In the genomic region with DNA sequence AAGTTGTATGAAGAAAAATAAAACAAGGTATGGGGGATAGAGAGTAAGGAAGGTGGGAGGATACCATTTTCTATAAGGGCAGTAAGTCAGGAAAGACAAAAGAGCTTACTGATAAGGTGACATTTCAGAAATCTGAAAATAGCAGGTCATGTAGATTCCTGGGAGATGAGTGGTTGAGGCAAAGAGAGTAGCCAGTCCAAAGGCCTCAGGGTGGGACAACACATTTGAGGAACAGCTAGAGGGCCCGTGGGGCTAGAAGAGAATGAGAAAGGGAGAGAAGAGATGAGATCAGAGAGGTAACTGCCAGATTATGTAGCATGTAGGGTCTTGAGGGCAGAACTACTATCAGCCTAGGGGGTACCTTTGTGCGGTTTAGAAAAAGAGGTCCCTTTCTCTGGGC, we compare ENCODE assay signal across 22 cellular contexts. TPM values are rescaled to one million over a fixed set of nuclear protein-coding genes. Genes with fewer than 3 reads are reported as not detected.
A peak's percentile ranks its signal among the peaks of the same experiment; 100 is the strongest.
DNase-seq lines count a peak whose midpoint lies in the region; ATAC-seq, FAIRE-seq and TF ChIP-seq lines count a peak whose summit lies in the region.
"Had no signal": no experiment of that assay in that cellular context is flagged by ENCODE, and none has a peak within 500 bp of the region (broad histone marks: within the 10 kb centered on the region; RNA-seq: fewer than 3 reads in every experiment).

No MANE protein-coding gene starts in this region.

- no peak for TF ChIP-seq CTCF in HepG2 (CRISPR knock-in tag; IDR thresholded peaks at IDR 0.05)
- TF ChIP-seq CTCF in right lobe of liver (IDR thresholded peaks at IDR 0.05), result no peak
- no peak for TF ChIP-seq CTCF in hepatocyte (IDR thresholded peaks at IDR 0.05; ENCODE audit: poor library complexity)
- no peak for TF ChIP-seq CTCF in type B pancreatic cell (conservative IDR thresholded peaks at IDR 0.05)
- TF ChIP-seq CTCF in upper lobe of right lung (IDR thresholded peaks at IDR 0.05), result no peak
- TF ChIP-seq CTCF in GM23338 (conservative IDR thresholded peaks at IDR 0.05; ENCODE audit: low read depth in 2 of 2), result no peak

- H3K9me3 ChIP-seq in HepG2 (ENCODE audit: low read length) (no peaks in the 10 kb centered on the region), right lobe of liver (no peaks in the 10 kb centered on the region), T-helper 17 cell (ENCODE audit: control insufficient read depth, low read length, poor library complexity, severe bottlenecking) (no peaks in the 10 kb centered on the region), hepatocyte (ENCODE audit: low read depth) (no peaks in the 10 kb centered on the region), upper lobe of right lung (no peaks in the 10 kb centered on the region)
- H3K9me3 ChIP-seq: breast epithelium had no signal

- no peak for DNase-seq in HepG2 (ENCODE audit: low spot score)
- no peak for DNase-seq in right lobe of liver
- no peak for DNase-seq in T-helper 17 cell
- DNase-seq in hepatocyte (ENCODE audit: low spot score), result no peak
- no peak for DNase-seq in type B pancreatic cell (ENCODE audit: extremely low spot score, unreplicated experiment)
- no peak for DNase-seq in upper lobe of right lung
- DNase-seq in GM23338 (ENCODE audit: low spot score), result no peak
- DNase-seq: activated CD4-positive, CD25-positive, alpha-beta regulatory T cell treated with anti-CD3 and anti-CD28 coated beads, Interleukin-2, amount 50 U/mL, for 72 hours; DMS53; HCEC 1CT; KG1; left colon; NCI-H146; NCI-H2171; NCI-H524; substantia nigra; T1000 had no signal

- POLR2A ChIA-PET in HepG2 (lab: Yijun Ruan, JAX), result no interaction called here

- no peak for TF ChIP-seq RAD21 in HepG2 (CRISPR knock-in tag; IDR thresholded peaks at IDR 0.05)

- H3K4me1 ChIP-seq in HepG2 (ENCODE audit: insufficient read depth, low read length) (peaks cover 46% of the 10 kb centered on the region), right lobe of liver (peaks cover 0 to 17% (median 7%) of the 10 kb centered on the region in 4 donors), hepatocyte (ENCODE audit: insufficient read depth) (peaks cover 8% of the 10 kb centered on the region), upper lobe of right lung (peaks cover 23% of the 10 kb centered on the region), GM23338 (ENCODE audit: insufficient read depth) (peaks cover 13% of the 10 kb centered on the region)

- H4K20me1 ChIP-seq in HepG2 (ENCODE audit: insufficient read depth, low read length) (peaks cover 9% of the 10 kb centered on the region; the same call in 1 of the 2 replicates), hepatocyte (ENCODE audit: insufficient read depth, poor library complexity, severe bottlenecking) (peaks cover 8% of the 10 kb centered on the region), GM23338 (replicated peaks; ENCODE audit: insufficient read depth) (0 out of 2 replicates have a peak, but pooled peaks cover 6% of the 10 kb centered on the region)

- CTCF ChIA-PET in HepG2 (lab: Yijun Ruan, JAX; ENCODE audit: low intra/inter-chr PET ratio, low total read pairs), result no interaction called here

- peaks cover 35% of the 10 kb centered on the region for H3K79me2 ChIP-seq in HepG2 (ENCODE audit: insufficient read depth, low read length)
- peaks cover 63% of the 10 kb centered on the region for H3K79me2 ChIP-seq in hepatocyte
- peaks cover 47% of the 10 kb centered on the region for H3K79me2 ChIP-seq in GM23338 (replicated peaks; ENCODE audit: insufficient read depth)

- H3F3A ChIP-seq in GM23338 (replicated peaks; ENCODE audit: low read depth), result peaks cover 18% of the 10 kb centered on the region

- no peaks in the 10 kb centered on the region for H3K27me3 Mint-ChIP-seq in T-helper 17 cell
- no peaks in the 10 kb centered on the region for H3K27me3 Mint-ChIP-seq in type B pancreatic cell
- peaks cover 35% of the 10 kb centered on the region for H3K27me3 Mint-ChIP-seq in GM23338 (ENCODE audit: insufficient read depth, low read depth, poor library complexity)

- FAIRE-seq in HepG2 (lab: Jason Lieb, UNC), result no peak
- FAIRE-seq: GM12878, RCC 7860 had no signal

- no peak overlapping the region for H3K4me3 ChIP-seq in HepG2 (replicated peaks in 1 of 3; ENCODE audit: insufficient read depth in 1 of 3, low read depth in 2 of 3, low read length in 3 of 3)
- no peak overlapping the region for H3K4me3 ChIP-seq in right lobe of liver
- H3K4me3 ChIP-seq in hepatocyte, result no peak overlapping the region
- no peak overlapping the region for H3K4me3 ChIP-seq in upper lobe of right lung
- no peak overlapping the region for H3K4me3 ChIP-seq in GM23338
- H3K4me3 ChIP-seq: breast epithelium, GM12878, SK-N-MC had no signal

- H3K4me3 Mint-ChIP-seq in T-helper 17 cell (no peak overlapping the region), type B pancreatic cell (peak overlapping the region; percentile 48), GM23338 (no peak overlapping the region; the same call in 2 of the 3 replicates)
- H3K4me3 Mint-ChIP-seq: CD14-positive monocyte had no signal

- ATAC-seq in HepG2 (no peak), right lobe of liver (no peak), T-helper 17 cell (no peak), upper lobe of right lung (no peak), GM23338 (no peak)
- ATAC-seq: GM12878, left colon had no signal

- WGBS in HepG2 (ENCODE audit: low lambda C conversion rate), result 82% methylated on average over 2 of the region's 2 CpGs
- no CpG with 5 or more reads among the region's 2 CpGs for WGBS in right lobe of liver (ENCODE audit: insufficient coverage, low coverage, low lambda C conversion rate, missing lambda C conversion rate)
- 93% methylated on average over 2 of the region's 2 CpGs for WGBS in hepatocyte (ENCODE audit: low lambda C conversion rate, missing lambda C conversion rate)

- H3K36me3 Mint-ChIP-seq in T-helper 17 cell (ENCODE audit: low read depth), result peaks cover 3% of the 10 kb centered on the region
- peaks cover 18% of the 10 kb centered on the region for H3K36me3 Mint-ChIP-seq in type B pancreatic cell
- peaks cover 23% of the 10 kb centered on the region for H3K36me3 Mint-ChIP-seq in GM23338 (ENCODE audit: low read depth)

- H3K9me2 ChIP-seq in hepatocyte (replicated peaks; ENCODE audit: insufficient read depth) (no peaks in the 10 kb centered on the region), GM23338 (ENCODE audit: insufficient read depth) (0 out of 2 replicates have a peak, but pooled peaks cover 6% of the 10 kb centered on the region)

- no TSS peak for BruUV-seq in HepG2 (replicated peaks; lab: Mats Ljungman, UMichigan)

- intact Hi-C loops in HepG2 (cut with micrococcal nuclease; ENCODE audit: unreplicated experiment), result no loop called here
- intact Hi-C loops in right lobe of liver (cut with DNase I), result no loop called here
- intact Hi-C loops in upper lobe of right lung (cut with DNase I), result no loop called here

- in situ Hi-C loops in HepG2 (cut with HindIII; ENCODE audit: extremely low pct_ligation_motif_present, low pct_unique_long_range_greater_than_20kb), result no loop called here

- no peak overlapping the region for H3K9ac ChIP-seq in HepG2 (ENCODE audit: insufficient read depth, low read depth, low read length)

- peak overlapping the region; percentile 34 for H3K27ac Mint-ChIP-seq in T-helper 17 cell
- H3K27ac Mint-ChIP-seq in type B pancreatic cell, result peak overlapping the region; percentile 26
- H3K27ac Mint-ChIP-seq in GM23338, result no peak overlapping the region
- H3K27ac Mint-ChIP-seq: CD14-positive monocyte had no signal

- H3K36me3 ChIP-seq in HepG2 (replicated peaks in 1 of 2; ENCODE audit: control insufficient read depth in 1 of 2, insufficient read depth in 2 of 2, low read length in 2 of 2) (peaks cover 2 to 3% of the 10 kb centered on the region in 2 experiments; a peak in 4 of 5 replicates), right lobe of liver (peaks cover 0 to 12% (median 3%) of the 10 kb centered on the region in 4 donors), hepatocyte (replicated peaks; ENCODE audit: insufficient read depth, low read depth) (no peaks in the 10 kb centered on the region), upper lobe of right lung (peaks cover 6% of the 10 kb centered on the region), GM23338 (ENCODE audit: insufficient read depth) (peaks cover 12% of the 10 kb centered on the region)
- H3K36me3 ChIP-seq: breast epithelium had no signal

- H3K4me1 Mint-ChIP-seq in T-helper 17 cell (peaks cover 41% of the 10 kb centered on the region), type B pancreatic cell (ENCODE audit: unreplicated experiment) (peaks cover 33% of the 10 kb centered on the region), GM23338 (peaks cover 21% of the 10 kb centered on the region)

- H3K27ac ChIP-seq in HepG2 (ENCODE audit: extremely low read length, insufficient read depth, low read length), result no peak overlapping the region
- no peak overlapping the region for H3K27ac ChIP-seq in right lobe of liver
- peak overlapping the region; percentile 49 for H3K27ac ChIP-seq in hepatocyte
- H3K27ac ChIP-seq in upper lobe of right lung, result no peak overlapping the region
- no peak overlapping the region for H3K27ac ChIP-seq in GM23338 (ENCODE audit: low read depth)
- H3K27ac ChIP-seq: SK-N-MC had no signal

- H3K27me3 ChIP-seq in HepG2 (ENCODE audit: control insufficient read depth in 1 of 2, insufficient read depth in 2 of 2, low read length in 2 of 2) (no peaks in the 10 kb centered on the region; a peak in 1 of 5 replicates), right lobe of liver (no peaks in the 10 kb centered on the region), hepatocyte (no peaks in the 10 kb centered on the region), upper lobe of right lung (no peaks in the 10 kb centered on the region), GM23338 (ENCODE audit: insufficient read depth) (no peaks in the 10 kb centered on the region)
- H3K27me3 ChIP-seq: breast epithelium had no signal

- H3K4me2 ChIP-seq in HepG2 (ENCODE audit: low read depth, low read length) (0 out of 2 replicates have a peak overlapping the region, but pooled peaks have one; percentile 6), hepatocyte (no peak overlapping the region), GM23338 (no peak overlapping the region)

- H3K9me3 Mint-ChIP-seq in type B pancreatic cell, result no peaks in the 10 kb centered on the region
- H3K9me3 Mint-ChIP-seq in GM23338, result no peaks in the 10 kb centered on the region; the same call in 2 of the 3 replicates

- TF ChIP-seq POLR2A in HepG2 (IDR thresholded peaks at IDR 0.05; ENCODE audit: insufficient read depth in 1 of 2, low read depth in 2 of 2, low read length in 2 of 2) (no peak), right lobe of liver (IDR thresholded peaks at IDR 0.05) (no peak)

- TF ChIP-seq EP300 in HepG2 (IDR thresholded peaks at IDR 0.05; ENCODE audit: low read depth in 2 of 2, low read length in 2 of 2) (no peak), HepG2 (CRISPR knock-in tag; IDR thresholded peaks at IDR 0.05; ENCODE audit: borderline replicate concordance) (no peak)

- H2AFZ ChIP-seq in HepG2 (ENCODE audit: low read length) (no peak overlapping the region), hepatocyte (no peak overlapping the region), GM23338 (no peak overlapping the region)

RNA-seq across cellular contexts. Expression of a gene that starts 2.9 kb away (rescaled TPM):
- total RNA-seq in HepG2 (2016; rRNA removed; fragmentation: Illumina TruSeq; extraction: Trizol) (12.1 and 12.6 TPM in 2 replicates), right lobe of liver (1 to 10 TPM; 1.5 to 5.0 (median 3.7) TPM), T-helper 17 cell (1 to 10 TPM; 3.5 to 7.1 TPM), hepatocyte (7.9 and 21.1 TPM in 2 replicates), type B pancreatic cell (ENCODE audit: low replicate concordance) (13.9 and 25.0 TPM in 2 replicates), upper lobe of right lung (12.3 TPM)
- 11.8 and 17.4 TPM in 2 replicates for total RNA-seq in HepG2 (2016; cell fraction: cytosol; rRNA removed; fragmentation: Illumina TruSeq; extraction: Trizol; ENCODE audit: low read depth)
- total RNA-seq in HepG2 (2016; cell fraction: insoluble cytoplasmic fraction; rRNA removed; fragmentation: Illumina TruSeq; extraction: Trizol), result 5.5 and 11.3 TPM in 2 replicates
- 9.1 and 10.3 TPM in 2 replicates for total RNA-seq in HepG2 (2016; cell fraction: membrane; rRNA removed; fragmentation: Illumina TruSeq; extraction: Trizol)
- 30.1 and 37.8 TPM in 2 replicates for total RNA-seq in HepG2 (2016; cell fraction: nucleus; rRNA removed; fragmentation: Illumina TruSeq; extraction: Trizol)
- polyA plus RNA-seq in HepG2 (2011; rRNA removed) (8.3 and 9.8 TPM in 2 replicates), hepatocyte (7.3 and 10.6 TPM in 2 replicates), GM23338 (2016; fragmentation: Nextera tagmentation; extraction: Ambion mirVana) (5.0 and 5.1 TPM in 2 replicates)
- 3.0 and 3.5 TPM in 2 replicates for polyA plus RNA-seq in HepG2 (2011; cell fraction: cytosol; rRNA removed)
- 13.4 and 18.3 TPM in 2 replicates for polyA plus RNA-seq in HepG2 (2011; cell fraction: nucleus; rRNA removed)
- polyA plus RNA-seq in HepG2 (2012), result 6.2 and 11.1 TPM in 2 replicates
- polyA plus RNA-seq in HepG2 (2016; cell fraction: cytosol; fragmentation: Illumina TruSeq; extraction: Trizol; ENCODE audit: low read depth), result 0.94 and 3.3 TPM in 2 replicates
- 5.6 and 6.0 TPM in 2 replicates for polyA plus RNA-seq in HepG2 (2016; cell fraction: insoluble cytoplasmic fraction; fragmentation: Illumina TruSeq; extraction: Trizol; ENCODE audit: low read depth)
- polyA plus RNA-seq in HepG2 (2016; cell fraction: membrane; fragmentation: Illumina TruSeq; extraction: Trizol; ENCODE audit: low read depth), result 1.7 and 2.3 TPM in 2 replicates
- polyA plus RNA-seq in HepG2 (2016; cell fraction: nucleus; fragmentation: Illumina TruSeq; extraction: Trizol; ENCODE audit: insufficient read depth, low read depth), result 30.8 and 41.3 TPM in 2 replicates
- polyA minus RNA-seq in HepG2 (2011; rRNA and poly(A)+ RNA removed; ENCODE audit: low replicate concordance), result 8.9 and 12.5 TPM in 2 replicates
- polyA minus RNA-seq in HepG2 (2011; cell fraction: cytosol; rRNA and poly(A)+ RNA removed), result 3.3 and 4.6 TPM in 2 replicates
- 49.1 and 55.3 TPM in 2 replicates for polyA minus RNA-seq in HepG2 (2011; cell fraction: nucleus; rRNA and poly(A)+ RNA removed)
- 3.1 and 6.2 TPM in 2 replicates for total RNA-seq in GM23338 (2014; rRNA removed; shearing (Covaris generic))

RNA-seq across cellular contexts. Expression of a gene that starts 3.3 kb away (rescaled TPM):
- total RNA-seq in HepG2 (2016; rRNA removed; fragmentation: Illumina TruSeq; extraction: Trizol) (2,779 and 3,447 TPM in 2 replicates), right lobe of liver (100 to 1,000 TPM; 241 to 478 (median 297) TPM), T-helper 17 cell (1,000 to 10,000 TPM; 1,730 to 1,784 TPM), hepatocyte (1,542 and 1,777 TPM in 2 replicates), type B pancreatic cell (ENCODE audit: low replicate concordance) (951 and 977 TPM in 2 replicates), upper lobe of right lung (706 TPM)
- 3,724 and 4,228 TPM in 2 replicates for total RNA-seq in HepG2 (2016; cell fraction: cytosol; rRNA removed; fragmentation: Illumina TruSeq; extraction: Trizol; ENCODE audit: low read depth)
- 2,787 and 3,487 TPM in 2 replicates for total RNA-seq in HepG2 (2016; cell fraction: insoluble cytoplasmic fraction; rRNA removed; fragmentation: Illumina TruSeq; extraction: Trizol)
- 5,337 and 5,584 TPM in 2 replicates for total RNA-seq in HepG2 (2016; cell fraction: membrane; rRNA removed; fragmentation: Illumina TruSeq; extraction: Trizol)
- total RNA-seq in HepG2 (2016; cell fraction: nucleus; rRNA removed; fragmentation: Illumina TruSeq; extraction: Trizol), result 970 and 1,023 TPM in 2 replicates
- polyA plus RNA-seq in HepG2 (2011; rRNA removed) (2,422 and 3,269 TPM in 2 replicates), hepatocyte (601 and 608 TPM in 2 replicates), GM23338 (2016; fragmentation: Nextera tagmentation; extraction: Ambion mirVana) (1,538 and 1,672 TPM in 2 replicates)
- 2,304 and 3,147 TPM in 2 replicates for polyA plus RNA-seq in HepG2 (2011; cell fraction: cytosol; rRNA removed)
- polyA plus RNA-seq in HepG2 (2011; cell fraction: nucleus; rRNA removed), result 359 and 512 TPM in 2 replicates
- polyA plus RNA-seq in HepG2 (2012), result 3,631 and 4,280 TPM in 2 replicates
- 4,950 and 4,974 TPM in 2 replicates for polyA plus RNA-seq in HepG2 (2016; cell fraction: cytosol; fragmentation: Illumina TruSeq; extraction: Trizol; ENCODE audit: low read depth)
- polyA plus RNA-seq in HepG2 (2016; cell fraction: insoluble cytoplasmic fraction; fragmentation: Illumina TruSeq; extraction: Trizol; ENCODE audit: low read depth), result 3,258 and 3,662 TPM in 2 replicates
- 5,339 and 5,592 TPM in 2 replicates for polyA plus RNA-seq in HepG2 (2016; cell fraction: membrane; fragmentation: Illumina TruSeq; extraction: Trizol; ENCODE audit: low read depth)
- 1,724 and 1,834 TPM in 2 replicates for polyA plus RNA-seq in HepG2 (2016; cell fraction: nucleus; fragmentation: Illumina TruSeq; extraction: Trizol; ENCODE audit: insufficient read depth, low read depth)
- 125 and 308 TPM in 2 replicates for polyA minus RNA-seq in HepG2 (2011; rRNA and poly(A)+ RNA removed; ENCODE audit: low replicate concordance)
- 415 and 421 TPM in 2 replicates for polyA minus RNA-seq in HepG2 (2011; cell fraction: cytosol; rRNA and poly(A)+ RNA removed)
- 265 and 307 TPM in 2 replicates for polyA minus RNA-seq in HepG2 (2011; cell fraction: nucleus; rRNA and poly(A)+ RNA removed)
- total RNA-seq in GM23338 (2014; rRNA removed; shearing (Covaris generic)), result 1,424 and 1,606 TPM in 2 replicates

RNA-seq across cellular contexts. Expression of a gene that starts 39.8 kb away (rescaled TPM):
- 92.1 and 118 TPM in 2 replicates for total RNA-seq in HepG2 (2016; rRNA removed; fragmentation: Illumina TruSeq; extraction: Trizol)
- total RNA-seq in HepG2 (2016; cell fraction: cytosol; rRNA removed; fragmentation: Illumina TruSeq; extraction: Trizol; ENCODE audit: low read depth), result 21.8 and 23.5 TPM in 2 replicates
- 93.6 and 122 TPM in 2 replicates for total RNA-seq in HepG2 (2016; cell fraction: insoluble cytoplasmic fraction; rRNA removed; fragmentation: Illumina TruSeq; extraction: Trizol)
- total RNA-seq in HepG2 (2016; cell fraction: membrane; rRNA removed; fragmentation: Illumina TruSeq; extraction: Trizol), result 55.0 and 56.5 TPM in 2 replicates
- total RNA-seq in HepG2 (2016; cell fraction: nucleus; rRNA removed; fragmentation: Illumina TruSeq; extraction: Trizol), result 60.4 and 62.8 TPM in 2 replicates
- polyA plus RNA-seq in HepG2 (2011; rRNA removed), result 24.3 and 32.1 TPM in 2 replicates
- polyA plus RNA-seq in HepG2 (2011; cell fraction: cytosol; rRNA removed), result 16.5 and 20.9 TPM in 2 replicates
- polyA plus RNA-seq in HepG2 (2011; cell fraction: nucleus; rRNA removed), result 32.9 and 33.4 TPM in 2 replicates
- polyA plus RNA-seq in HepG2 (2012), result 37.6 and 54.9 TPM in 2 replicates
- polyA plus RNA-seq in HepG2 (2016; cell fraction: cytosol; fragmentation: Illumina TruSeq; extraction: Trizol; ENCODE audit: low read depth), result 9.6 TPM in 2 replicates
- polyA plus RNA-seq in HepG2 (2016; cell fraction: insoluble cytoplasmic fraction; fragmentation: Illumina TruSeq; extraction: Trizol; ENCODE audit: low read depth), result 93.7 and 99.1 TPM in 2 replicates
- 24.8 and 29.0 TPM in 2 replicates for polyA plus RNA-seq in HepG2 (2016; cell fraction: membrane; fragmentation: Illumina TruSeq; extraction: Trizol; ENCODE audit: low read depth)
- polyA plus RNA-seq in HepG2 (2016; cell fraction: nucleus; fragmentation: Illumina TruSeq; extraction: Trizol; ENCODE audit: insufficient read depth, low read depth), result 77.0 and 78.6 TPM in 2 replicates
- polyA minus RNA-seq in HepG2 (2011; rRNA and poly(A)+ RNA removed; ENCODE audit: low replicate concordance), result 39.6 and 42.1 TPM in 2 replicates
- polyA minus RNA-seq in HepG2 (2011; cell fraction: cytosol; rRNA and poly(A)+ RNA removed), result 26.6 and 34.5 TPM in 2 replicates
- polyA minus RNA-seq in HepG2 (2011; cell fraction: nucleus; rRNA and poly(A)+ RNA removed), result 75.2 and 79.7 TPM in 2 replicates
- 10 to 100 TPM; 18.3 to 28.3 (median 23.9) TPM for total RNA-seq in right lobe of liver
- 10 to 100 TPM; 16.8 to 18.7 TPM for total RNA-seq in T-helper 17 cell
- 25.6 and 30.2 TPM in 2 replicates for total RNA-seq in hepatocyte
- 16.5 and 17.4 TPM in 2 replicates for polyA plus RNA-seq in hepatocyte
- 32.5 and 33.2 TPM in 2 replicates for total RNA-seq in type B pancreatic cell (ENCODE audit: low replicate concordance)
- 19.6 TPM for total RNA-seq in upper lobe of right lung
- 38.9 and 39.0 TPM in 2 replicates for total RNA-seq in GM23338 (2014; rRNA removed; shearing (Covaris generic))
- 31.9 and 32.5 TPM in 2 replicates for polyA plus RNA-seq in GM23338 (2016; fragmentation: Nextera tagmentation; extraction: Ambion mirVana)
